ENCODE assay signal across 8 cellular contexts in genomic region chr21:42614811-42615342, GRCh38. TPM values are rescaled to one million over a fixed set of nuclear protein-coding genes. Genes with fewer than 3 reads are reported as not detected.
DNase-seq lines count a peak whose midpoint lies in the region; ATAC-seq lines count a peak whose summit lies in the region.

No MANE protein-coding gene starts in this region.

- intact Hi-C loops in CD4-positive, alpha-beta memory T cell (cut with micrococcal nuclease): loop anchor here (5.0 kb wide), 1 partner anchor 217 kb away; no protein-coding TSS in a partner anchor
- intact Hi-C loops in activated CD4-positive, alpha-beta memory T cell treated with anti-CD3 and anti-CD28 coated beads for 36 hours (cut with micrococcal nuclease): loop anchor here (2.0 to 10.0 kb wide), 4 partner anchors 37 to 217 kb away; partner anchors contain the start of gene PDE9A

- H3K9me3 Mint-ChIP-seq in CD4-positive, alpha-beta memory T cell: peaks cover 0 to 13% (median 5%) of the 10 kb centered on the region in 8 donors
- peaks cover 7% of the 10 kb centered on the region for H3K9me3 Mint-ChIP-seq in activated CD4-positive, alpha-beta memory T cell treated with anti-CD3 and anti-CD28 coated beads for 36 hours

- no peaks in the 10 kb centered on the region for H3K36me3 Mint-ChIP-seq in CD4-positive, alpha-beta memory T cell
- peaks cover 3% of the 10 kb centered on the region for H3K36me3 Mint-ChIP-seq in activated CD4-positive, alpha-beta memory T cell treated with anti-CD3 and anti-CD28 coated beads for 36 hours

- H3K4me1 ChIP-seq in CD4-positive, alpha-beta memory T cell (ENCODE audit: insufficient read depth, low read length): peaks cover 35% of the 10 kb centered on the region

- no peak overlapping the region for H3K27ac Mint-ChIP-seq in CD4-positive, alpha-beta memory T cell
- no peak overlapping the region for H3K27ac Mint-ChIP-seq in activated CD4-positive, alpha-beta memory T cell treated with anti-CD3 and anti-CD28 coated beads for 36 hours

- no peak for ATAC-seq in HG03439 (IDR thresholded peaks at IDR 0.05; ENCODE audit: unreplicated experiment)
- no peak for ATAC-seq in GM18517 (IDR thresholded peaks at IDR 0.05; ENCODE audit: unreplicated experiment)
- no peak for ATAC-seq in GM18502 (IDR thresholded peaks at IDR 0.05; ENCODE audit: poor library complexity, unreplicated experiment)

- H3K27me3 Mint-ChIP-seq in CD4-positive, alpha-beta memory T cell: peaks cover 0 to 4% of the 10 kb centered on the region in 2 donors
- H3K27me3 Mint-ChIP-seq in activated CD4-positive, alpha-beta memory T cell treated with anti-CD3 and anti-CD28 coated beads for 36 hours: no peaks in the 10 kb centered on the region

- H3K4me1 Mint-ChIP-seq in CD4-positive, alpha-beta memory T cell: peaks cover 3 to 17% (median 8%) of the 10 kb centered on the region in 4 donors
- peaks cover 9% of the 10 kb centered on the region for H3K4me1 Mint-ChIP-seq in activated CD4-positive, alpha-beta memory T cell treated with anti-CD3 and anti-CD28 coated beads for 36 hours (ENCODE audit: low read depth)

- no peak overlapping the region for H3K4me3 Mint-ChIP-seq in CD4-positive, alpha-beta memory T cell
- H3K4me3 Mint-ChIP-seq in activated CD4-positive, alpha-beta memory T cell treated with anti-CD3 and anti-CD28 coated beads for 36 hours: no peak overlapping the region

- POLR2A ChIA-PET in CD4-positive, alpha-beta memory T cell (lab: Charles Lee; ENCODE audit: partially characterized antibody): no interaction called here
- POLR2A ChIA-PET in activated CD4-positive, alpha-beta memory T cell treated with anti-CD3 and anti-CD28 coated beads for 36 hours (lab: Charles Lee): interaction anchor here (0.7 kb wide), 1 partner anchor 278 kb away, joined by 3 read pairs; the partner anchor contains the start of gene NDUFV3

- H3K9me3 ChIP-seq in CD4-positive, alpha-beta memory T cell (ENCODE audit: control insufficient read depth in 1 of 2, low read length in 2 of 2): no peaks in the 10 kb centered on the region

- no peaks in the 10 kb centered on the region for H3K36me3 ChIP-seq in CD4-positive, alpha-beta memory T cell (ENCODE audit: insufficient read depth, low read length)

- peak; percentile 58 to 78 (median 68) for DNase-seq in CD4-positive, alpha-beta memory T cell
- DNase-seq in M059J (ENCODE audit: low read depth): peak; percentile 41
- peak; percentile 79 for DNase-seq in activated CD4-positive, alpha-beta memory T cell treated with anti-CD3 and anti-CD28 coated beads for 36 hours
- peak; percentile 33 for DNase-seq in glomerular visceral epithelial cell (ENCODE audit: extremely low spot score)
- peak in 2 of 3 donors; percentile 39 to 49 for DNase-seq in stimulated activated CD4-positive, alpha-beta T cell treated with anti-CD3 and anti-CD28 coated beads, TNF-alpha, amount 100 ng/mL, for 48 hours (ENCODE audit: low read depth in 3 of 3)

- no peaks in the 10 kb centered on the region for H3K27me3 ChIP-seq in CD4-positive, alpha-beta memory T cell (ENCODE audit: insufficient read depth, low read length)

- peak overlapping the region in 1 of 2 donors; percentile 37 for H3K4me3 ChIP-seq in CD4-positive, alpha-beta memory T cell (ENCODE audit: low read length in 2 of 2)

- CTCF ChIA-PET in CD4-positive, alpha-beta memory T cell (lab: Charles Lee; ENCODE audit: partially characterized antibody): interaction anchor here (1.0 to 1.6 kb wide), 2 partner anchors 22 to 66 kb away, joined by 3 to 4 read pairs; no protein-coding TSS in a partner anchor
- CTCF ChIA-PET in activated CD4-positive, alpha-beta memory T cell treated with anti-CD3 and anti-CD28 coated beads for 36 hours (lab: Charles Lee): interaction anchor here (1.0 to 1.2 kb wide), 2 partner anchors 22 to 203 kb away, joined by 3 to 4 read pairs; no protein-coding TSS in a partner anchor

- H3K27ac ChIP-seq in CD4-positive, alpha-beta memory T cell (ENCODE audit: low read depth, low read length): peak overlapping the region; percentile 53

RNA-seq across cellular contexts. Expression of gene PDE9A, which starts 38.5 kb away (rescaled TPM):
- total RNA-seq in CD4-positive, alpha-beta memory T cell: 1 to 10 TPM; 6.9 to 9.2 TPM
- 1 to 10 TPM; 2.2 to 3.7 TPM for polyA plus RNA-seq in CD4-positive, alpha-beta memory T cell
- 0.07 TPM in 1 of 2 replicates, not detected in the other for total RNA-seq in M059J (2014; rRNA removed; shearing (Covaris generic))
- total RNA-seq in activated CD4-positive, alpha-beta memory T cell treated with anti-CD3 and anti-CD28 coated beads for 36 hours: 1 to 10 TPM; 7.5 to 8.6 TPM
